ENCODE assay signal across 20 cellular contexts in the genomic region with DNA sequence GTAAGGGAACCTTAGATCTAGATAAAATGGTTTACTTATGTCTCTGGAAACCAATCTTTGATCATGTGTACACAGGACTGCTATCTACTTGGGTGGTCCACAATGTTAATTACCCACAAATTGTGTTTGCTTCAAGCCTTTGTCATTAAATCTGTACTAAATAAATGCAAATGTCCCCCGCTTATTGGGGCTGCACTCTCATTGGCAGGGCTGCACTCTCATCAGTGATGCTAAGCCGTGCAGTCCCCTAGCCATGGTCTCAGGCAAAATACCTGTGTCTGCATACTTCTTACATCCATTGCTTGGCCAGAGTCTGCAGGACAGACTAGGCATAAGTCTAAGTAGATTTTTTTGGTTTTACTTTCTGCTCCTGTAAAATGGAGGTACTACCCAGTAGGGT.
DNase-seq lines count a peak whose midpoint lies in the region; ATAC-seq, FAIRE-seq and TF ChIP-seq lines count a peak whose summit lies in the region.
"Had no signal": no experiment of that assay in that cellular context is flagged by ENCODE, and none has a peak within 500 bp of the region (broad histone marks: within the 10 kb centered on the region; RNA-seq: fewer than 3 reads in every experiment).

No MANE protein-coding gene starts in this region.

- DNase-seq in endodermal cell = no peak
- no peak for DNase-seq in DMS53 (lab: John Stamatoyannopoulos, UW)
- no peak for DNase-seq in GM12892 (ENCODE audit: insufficient read length)
- DNase-seq: ACHN; BE2C; C1 segment of cervical spinal cord; Caco-2; CD4-positive, alpha-beta T cell; DMS79; GDM1; GOT3; H7; KBM-7 had no signal

- peaks cover 6% of the 10 kb centered on the region; the same call in 1 of the 2 replicates for H3K4me1 ChIP-seq in HUES64 (ENCODE audit: insufficient read depth, low read length)
- no peaks in the 10 kb centered on the region for H3K4me1 ChIP-seq in endodermal cell (ENCODE audit: control insufficient read depth, insufficient read depth, low read length)
- H3K4me1 ChIP-seq in iPS-18a (ENCODE audit: control insufficient read depth, low read depth, low read length) = peaks cover 37% of the 10 kb centered on the region
- H3K4me1 ChIP-seq: BE2C had no signal

- TF ChIP-seq CTCF in endodermal cell (conservative IDR thresholded peaks at IDR 0.05) = no peak

- 87% methylated on average over 2 of the region's 2 CpGs for WGBS in HUES64
- WGBS in endodermal cell (ENCODE audit: insufficient coverage in 1 of 2, insufficient read length in 1 of 2), 2 experiments = 93 to 100% methylated on average over 2 of the region's 2 CpGs

- no peak for ATAC-seq in HG02610 (IDR thresholded peaks at IDR 0.05; ENCODE audit: unreplicated experiment)
- ATAC-seq: HCT116 had no signal

- no peaks in the 10 kb centered on the region for H3K27me3 Mint-ChIP-seq in endodermal cell (ENCODE audit: insufficient read depth)
- H3K27me3 Mint-ChIP-seq: CD4-positive, alpha-beta T cell; IgD-negative memory B cell had no signal

- peaks cover 76% of the 10 kb centered on the region for H3K36me3 Mint-ChIP-seq in endodermal cell (ENCODE audit: low read depth)

- H3K27me3 ChIP-seq in HUES64 (ENCODE audit: insufficient read depth, low read length) (no peaks in the 10 kb centered on the region), endodermal cell (ENCODE audit: control insufficient read depth, insufficient read depth, low read length, poor library complexity, severe bottlenecking) (no peaks in the 10 kb centered on the region), iPS-18a (ENCODE audit: control insufficient read depth, insufficient read depth, low read length) (no peaks in the 10 kb centered on the region)
- H3K27me3 ChIP-seq: BE2C had no signal

- H3K4me3 Mint-ChIP-seq in endodermal cell = no peak overlapping the region
- H3K4me3 Mint-ChIP-seq: CD4-positive, alpha-beta T cell; IgD-negative memory B cell had no signal

- peak overlapping the region; percentile 50; the same call in 1 of the 2 replicates for H3K27ac ChIP-seq in HUES64 (ENCODE audit: low read depth, low read length)
- no peak overlapping the region for H3K27ac ChIP-seq in endodermal cell (ENCODE audit: low read depth, low read length)
- H3K27ac ChIP-seq in iPS-18a (ENCODE audit: low read length) = peak overlapping the region; percentile 71

- H3K9me3 ChIP-seq in HUES64 (ENCODE audit: insufficient read depth, low read depth, low read length) = peaks cover 24% of the 10 kb centered on the region
- H3K9me3 ChIP-seq in endodermal cell (ENCODE audit: control insufficient read depth, low read length) = peaks cover 37% of the 10 kb centered on the region
- no peaks in the 10 kb centered on the region for H3K9me3 ChIP-seq in iPS-18a (ENCODE audit: control insufficient read depth, low read depth, low read length)
- H3K9me3 ChIP-seq: BE2C had no signal

- FAIRE-seq in GM12892 (lab: Jason Lieb, UNC) = no peak
- FAIRE-seq: A204.1, D721Med had no signal

- H3K27ac Mint-ChIP-seq in endodermal cell = no peak overlapping the region
- H3K27ac Mint-ChIP-seq: CD4-positive, alpha-beta T cell; IgD-negative memory B cell had no signal

- no peaks in the 10 kb centered on the region for H3K4me1 Mint-ChIP-seq in endodermal cell

- H3K4me3 ChIP-seq in HUES64 (ENCODE audit: low read length) = no peak overlapping the region
- H3K4me3 ChIP-seq in endodermal cell (ENCODE audit: low read length) = peak overlapping the region; percentile 64
- peak overlapping the region; percentile 1 for H3K4me3 ChIP-seq in iPS-18a (ENCODE audit: low read length)

- no peak for TF ChIP-seq POLR2A in GM12892 (IDR thresholded peaks at IDR 0.05; ENCODE audit: low read depth, low read length)

- H3K36me3 ChIP-seq in HUES64 (ENCODE audit: insufficient read depth, low read length) (peaks cover 70% of the 10 kb centered on the region), endodermal cell (ENCODE audit: control insufficient read depth, insufficient read depth, low read length) (peaks cover 78% of the 10 kb centered on the region), iPS-18a (ENCODE audit: control insufficient read depth, low read depth, low read length) (peaks cover 7% of the 10 kb centered on the region)

- H3K9me3 Mint-ChIP-seq in endodermal cell = peaks cover 28% of the 10 kb centered on the region

- H3K9ac ChIP-seq in HUES64 (ENCODE audit: low read depth, low read length) (no peak overlapping the region), endodermal cell (ENCODE audit: extremely low read depth, low read length, poor library complexity, severe bottlenecking) (no peak overlapping the region), iPS-18a (ENCODE audit: low read length) (peak overlapping the region; percentile 31)
